In genomic region chr16:72061564-72061963, GRCh38 we compare ENCODE assay signal across 1 cellular context.
A peak's percentile ranks its signal among the peaks of the same experiment; 100 is the strongest.
TF ChIP-seq lines count a peak whose summit lies in the region.

No MANE protein-coding gene starts in this region.

TF ChIP-seq in HepG2, 621 proteins besides CTCF, POLR2A, EP300 and RAD21:
- 0 out of 2 replicates have a peak, but pooled peaks have one; percentile 46 for TF ChIP-seq MYPOP (CRISPR knock-in tag; IDR thresholded peaks at IDR 0.05)
- TF ChIP-seq RBFOX2 (IDR thresholded peaks at IDR 0.05; ENCODE audit: low read depth, low read length) = peak; percentile 53
- TF ChIP-seq SIX1 (CRISPR knock-in tag; IDR thresholded peaks at IDR 0.05; ENCODE audit: borderline replicate concordance) = no peak
